ENCODE assay signal across 19 cellular contexts in the genomic region with DNA sequence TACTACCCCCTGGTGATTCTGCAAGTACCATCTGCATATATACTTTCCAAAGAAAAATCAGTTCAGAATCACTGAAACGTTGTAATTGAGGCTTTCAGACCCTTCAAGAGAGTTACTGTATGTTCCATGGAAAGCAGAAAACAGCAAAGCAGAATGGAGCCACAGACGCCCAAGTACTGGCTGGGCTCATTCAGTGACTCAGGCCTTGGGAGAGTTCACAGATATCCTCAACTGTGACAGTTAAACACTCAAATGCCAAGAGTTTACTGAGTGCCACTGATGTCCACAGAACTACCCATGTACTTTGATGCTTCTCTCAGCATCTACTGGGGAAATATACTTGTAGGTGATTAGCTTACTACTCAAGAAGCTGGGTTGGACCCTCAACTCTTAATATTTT.
"Had no signal": no experiment of that assay in that cellular context is flagged by ENCODE, and none has a peak within 500 bp of the region (broad histone marks: within the 10 kb centered on the region; RNA-seq: fewer than 3 reads in every experiment).

No MANE protein-coding gene starts in this region.

- H3K4me3 Mint-ChIP-seq: activated CD4-positive, alpha-beta memory T cell treated with anti-CD3 and anti-CD28 coated beads, Interleukin-2, amount 10 ng/mL, durations not matched to agents 7 days and 5 days; activated CD4-positive, alpha-beta T cell treated with anti-CD3 and anti-CD28 coated beads for 36 hours; activated CD8-positive, alpha-beta memory T cell treated with anti-CD3 and anti-CD28 coated beads, Interleukin-2, amount 10 ng/mL, durations not matched to agents 7 days and 5 days; activated naive CD8-positive, alpha-beta T cell; immature natural killer cell; natural killer cell; stimulated activated naive CD8-positive, alpha-beta T cell treated with anti-CD3 and anti-CD28 coated beads, Interleukin-15, amount 100 ng/mL, for 72 hours had no signal

- FAIRE-seq: colon, endometrium, frontal cortex had no signal

- H3K4me1 Mint-ChIP-seq: activated CD4-positive, alpha-beta memory T cell treated with anti-CD3 and anti-CD28 coated beads, Interleukin-2, amount 10 ng/mL, durations not matched to agents 7 days and 5 days; activated CD4-positive, alpha-beta T cell treated with anti-CD3 and anti-CD28 coated beads for 36 hours; activated CD8-positive, alpha-beta memory T cell treated with anti-CD3 and anti-CD28 coated beads, Interleukin-2, amount 10 ng/mL, durations not matched to agents 7 days and 5 days; immature natural killer cell; natural killer cell; stimulated activated naive CD8-positive, alpha-beta T cell treated with anti-CD3 and anti-CD28 coated beads, Interleukin-15, amount 100 ng/mL, for 72 hours had no signal

- DNase-seq: activated CD4-positive, alpha-beta memory T cell treated with anti-CD3 and anti-CD28 coated beads, Interleukin-2, amount 10 ng/mL, durations not matched to agents 7 days and 5 days; activated CD4-positive, alpha-beta T cell treated with anti-CD3 and anti-CD28 coated beads for 36 hours; activated CD8-positive, alpha-beta memory T cell treated with anti-CD3 and anti-CD28 coated beads, Interleukin-2, amount 10 ng/mL, durations not matched to agents 7 days and 5 days; caudate nucleus; erythroblast; immature natural killer cell; kidney glomerular epithelial cell; mesenchymal stem cell; natural killer cell; ovary; stimulated activated naive CD8-positive, alpha-beta T cell treated with anti-CD3 and anti-CD28 coated beads, Interleukin-15, amount 100 ng/mL, for 72 hours; trophoblast cell; WERI-Rb-1 had no signal

- H3K4me3 ChIP-seq: ovary, suprapubic skin, vagina had no signal

- H3K27me3 ChIP-seq: ovary, suprapubic skin, vagina had no signal

- H3K27ac Mint-ChIP-seq: activated CD4-positive, alpha-beta memory T cell treated with anti-CD3 and anti-CD28 coated beads, Interleukin-2, amount 10 ng/mL, durations not matched to agents 7 days and 5 days; activated CD4-positive, alpha-beta T cell treated with anti-CD3 and anti-CD28 coated beads for 36 hours; activated CD8-positive, alpha-beta memory T cell treated with anti-CD3 and anti-CD28 coated beads, Interleukin-2, amount 10 ng/mL, durations not matched to agents 7 days and 5 days; activated naive CD8-positive, alpha-beta T cell; immature natural killer cell; natural killer cell; stimulated activated naive CD8-positive, alpha-beta T cell treated with anti-CD3 and anti-CD28 coated beads, Interleukin-15, amount 100 ng/mL, for 72 hours had no signal

- ATAC-seq: activated CD4-positive, alpha-beta T cell treated with anti-CD3 and anti-CD28 coated beads for 36 hours; activated CD8-positive, alpha-beta memory T cell treated with anti-CD3 and anti-CD28 coated beads, Interleukin-2, amount 10 ng/mL, durations not matched to agents 7 days and 5 days; natural killer cell; stimulated activated naive CD8-positive, alpha-beta T cell treated with anti-CD3 and anti-CD28 coated beads, Interleukin-15, amount 100 ng/mL, for 72 hours had no signal

- H3K27ac ChIP-seq: ovary, suprapubic skin, vagina, WERI-Rb-1 had no signal

- H3K36me3 Mint-ChIP-seq: activated CD8-positive, alpha-beta memory T cell treated with anti-CD3 and anti-CD28 coated beads, Interleukin-2, amount 10 ng/mL, durations not matched to agents 7 days and 5 days; activated naive CD8-positive, alpha-beta T cell; immature natural killer cell; natural killer cell had no signal

- H3K9me3 ChIP-seq: ovary, suprapubic skin, vagina had no signal

- H3K9me3 Mint-ChIP-seq: activated CD4-positive, alpha-beta memory T cell treated with anti-CD3 and anti-CD28 coated beads, Interleukin-2, amount 10 ng/mL, durations not matched to agents 7 days and 5 days; immature natural killer cell; natural killer cell; stimulated activated naive CD8-positive, alpha-beta T cell treated with anti-CD3 and anti-CD28 coated beads, Interleukin-15, amount 100 ng/mL, for 72 hours had no signal

- H3K36me3 ChIP-seq: ovary, suprapubic skin, vagina, WERI-Rb-1 had no signal

- H3K27me3 Mint-ChIP-seq: activated CD4-positive, alpha-beta T cell treated with anti-CD3 and anti-CD28 coated beads for 36 hours; activated CD8-positive, alpha-beta memory T cell treated with anti-CD3 and anti-CD28 coated beads, Interleukin-2, amount 10 ng/mL, durations not matched to agents 7 days and 5 days; activated naive CD8-positive, alpha-beta T cell; stimulated activated naive CD8-positive, alpha-beta T cell treated with anti-CD3 and anti-CD28 coated beads, Interleukin-15, amount 100 ng/mL, for 72 hours had no signal
